In the genomic region with DNA sequence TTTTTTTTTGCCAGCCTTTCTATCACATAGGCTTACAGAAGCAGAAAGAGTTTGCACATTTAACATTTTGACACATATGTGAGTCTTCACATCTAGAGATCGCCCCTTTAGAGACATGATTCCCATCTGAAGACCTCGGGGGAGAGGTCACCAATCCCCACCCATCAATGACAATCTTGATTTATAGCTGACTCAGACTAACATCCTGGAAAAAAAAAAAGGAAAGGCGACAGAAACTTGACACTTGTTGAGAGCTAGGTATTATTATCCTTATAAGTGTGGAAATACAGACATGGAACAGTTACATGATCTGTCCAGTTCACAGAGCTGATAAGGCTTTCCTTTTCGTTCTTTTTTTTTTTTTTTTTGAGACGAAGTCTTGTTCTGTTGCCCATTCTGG, we compare ENCODE assay signal across 32 cellular contexts.
"Had no signal": no experiment of that assay in that cellular context is flagged by ENCODE, and none has a peak within 500 bp of the region (broad histone marks: within the 10 kb centered on the region; RNA-seq: fewer than 3 reads in every experiment).

No MANE protein-coding gene starts in this region.

- H3K36me3 ChIP-seq: adrenal gland, ascending aorta, brain microvascular endothelial cell, breast epithelium, cardiac muscle cell had no signal

- H3K4me1 ChIP-seq: adrenal gland, ascending aorta, body of pancreas, breast epithelium had no signal

- H3K27ac ChIP-seq: adrenal gland, ascending aorta, body of pancreas, brain microvascular endothelial cell, breast epithelium, cardiac muscle cell had no signal

- H3K9me3 ChIP-seq: adrenal gland, body of pancreas had no signal

- ATAC-seq: activated naive CD4-positive, alpha-beta T cell treated with anti-CD3 and anti-CD28 coated beads, Interleukin-2, amount 50 U/mL, for 72 hours; activated naive CD8-positive, alpha-beta T cell treated with anti-CD3 and anti-CD28 coated beads, Interleukin-2, amount 50 U/mL, for 24 hours; activated T-cell treated with anti-CD3 and anti-CD28 coated beads, Interleukin-2, amount 50 U/mL, for 4 hours; activated T-cell treated with anti-CD3 and anti-CD28 coated beads, Interleukin-2, amount 50 U/mL, for 72 hours; activated T-helper 17 cell treated with anti-CD3 and anti-CD28 coated beads, Interleukin-2, amount 50 U/mL, for 72 hours; body of pancreas had no signal

- H3K4me3 ChIP-seq: adrenal gland, ascending aorta, body of pancreas, breast epithelium, cardiac muscle cell had no signal

- H3K27me3 ChIP-seq: adrenal gland, ascending aorta, body of pancreas, brain microvascular endothelial cell, breast epithelium, cardiac muscle cell had no signal

- FAIRE-seq: astrocyte, bronchial epithelial cell had no signal

- DNase-seq: activated effector memory CD4-positive, alpha-beta T cell treated with Interleukin-2 at 50 U/mL for 16 hours; activated gamma-delta T cell; activated gamma-delta T cell treated with Interleukin-2 at 50 U/mL for 16 hours; activated naive CD4-positive, alpha-beta T cell; activated naive CD4-positive, alpha-beta T cell treated with anti-CD3 and anti-CD28 coated beads for 36 hours; activated naive CD4-positive, alpha-beta T cell treated with anti-CD3 and anti-CD28 coated beads, Interleukin-2, amount 10 ng/mL, durations not matched to agents 7 days and 5 days; activated naive CD4-positive, alpha-beta T cell treated with anti-CD3 and anti-CD28 coated beads, Interleukin-2, amount 50 U/mL, for 16 hours; activated naive CD4-positive, alpha-beta T cell treated with Interleukin-2 at 50 U/mL for 16 hours; activated naive CD8-positive, alpha-beta T cell treated with anti-CD3 and anti-CD28 coated beads for 36 hours; activated naive CD8-positive, alpha-beta T cell treated with anti-CD3 and anti-CD28 coated beads, Interleukin-2, amount 10 ng/mL, durations not matched to agents 7 days and 5 days; activated naive CD8-positive, alpha-beta T cell treated with anti-CD3 and anti-CD28 coated beads, Interleukin-2, amount 50 U/mL, for 24 hours; activated T-cell treated with anti-CD3 and anti-CD28 coated beads, Interleukin-2, amount 50 U/mL, for 24 hours; activated T-cell treated with anti-CD3 and anti-CD28 coated beads, Interleukin-2, amount 50 U/mL, for 4 hours; activated T-cell treated with anti-CD3 and anti-CD28 coated beads, Interleukin-2, amount 50 U/mL, for 48 hours; activated T-cell treated with anti-CD3 and anti-CD28 coated beads, Interleukin-2, amount 50 U/mL, for 72 hours; adrenal gland; amniotic stem cell; amygdala; anterior cingulate cortex; aorta; body of pancreas; brain microvascular endothelial cell; caudate nucleus; central memory CD4-positive, alpha-beta T cell; cerebellar nuclear complex had no signal
